17 cellular contexts compared by ENCODE assay signal in the genomic region with DNA sequence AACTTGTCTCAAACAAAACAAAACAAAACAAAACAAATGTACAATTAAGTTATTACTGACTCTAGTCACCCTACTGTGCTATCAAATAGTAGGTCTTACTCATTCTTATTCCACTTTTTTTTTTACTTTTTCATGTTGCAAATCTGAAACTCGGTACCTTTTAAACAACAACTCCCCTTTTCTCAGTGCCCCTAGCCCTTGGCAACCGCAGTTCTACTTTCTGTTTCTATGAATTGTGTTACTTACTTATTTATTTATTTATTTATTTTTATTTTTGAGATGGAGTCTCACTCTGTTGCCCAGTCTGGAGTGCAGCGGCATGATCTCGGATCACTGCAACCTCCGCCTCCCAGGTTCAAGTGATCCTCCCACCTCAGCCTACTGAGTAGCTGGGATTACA.
DNase-seq lines count a peak whose midpoint lies in the region; ATAC-seq, FAIRE-seq and TF ChIP-seq lines count a peak whose summit lies in the region.
"Had no signal": no experiment of that assay in that cellular context is flagged by ENCODE, and none has a peak within 500 bp of the region (broad histone marks: within the 10 kb centered on the region; RNA-seq: fewer than 3 reads in every experiment).

No MANE protein-coding gene starts in this region.

- intact Hi-C loops in GM12878 (cut with micrococcal nuclease; ENCODE audit: unreplicated experiment) = loop anchor here (5.0 kb wide), 1 partner anchor 384 kb away; no protein-coding TSS in a partner anchor
- intact Hi-C loops in ovary (cut with DNase I) = no loop called here

- H4K20me1 ChIP-seq in GM12878 (ENCODE audit: control insufficient read depth, insufficient read depth) = no peaks in the 10 kb centered on the region

- DNase-seq in GM12878 (ENCODE audit: low read depth, low spot score) (no peak), substantia nigra (lab: John Stamatoyannopoulos, UW) (no peak), ovary (no peak), ecto neural progenitor cell (ENCODE audit: low spot score) (no peak)
- no peak for DNase-seq in activated effector memory CD4-positive, alpha-beta T cell treated with anti-CD3 and anti-CD28 coated beads, Interleukin-2, amount 50 U/mL, for 16 hours
- DNase-seq: C1 segment of cervical spinal cord; Calu3; CD4-positive, alpha-beta memory T cell; COR-L47; DMS53; GF-D8; GM23248; H7; HCEC 1CT had no signal

- RAD21 ChIA-PET in GM12878 (lab: Charles Lee; ENCODE audit: unreplicated experiment) = interaction anchor here (1.4 kb wide), 1 partner anchor 168 kb away, joined by 6 read pairs; no protein-coding TSS in a partner anchor

- H3K4me3 ChIP-seq in HEK293 (ENCODE audit: low read depth, low read length) (no peak overlapping the region), GM12878 (no peak overlapping the region), ovary (no peak overlapping the region)
- H3K4me3 ChIP-seq: GM23248 had no signal

- no peak overlapping the region for H3K9ac ChIP-seq in GM12878 (ENCODE audit: control insufficient read depth, insufficient read depth, low read length)
- H3K9ac ChIP-seq: GM23248 had no signal

- H3K27ac ChIP-seq in HEK293 (ENCODE audit: extremely low read depth, low read depth, low read length) = no peak overlapping the region
- H3K27ac ChIP-seq in GM12878 (ENCODE audit: control insufficient read depth, insufficient read depth) = no peak overlapping the region
- H3K27ac ChIP-seq in substantia nigra (ENCODE audit: low read depth, low read length, poor library complexity, severe bottlenecking) = peak overlapping the region; percentile 58
- H3K27ac ChIP-seq in ovary = no peak overlapping the region
- H3K27ac ChIP-seq: GM23248 had no signal

- H3K4me1 ChIP-seq in HEK293 (ENCODE audit: control insufficient read depth, insufficient read depth, low read length) (peaks cover 6% of the 10 kb centered on the region; the same call in 1 of the 2 replicates), GM12878 (ENCODE audit: control insufficient read depth, insufficient read depth, low read length) (peaks cover 10% of the 10 kb centered on the region), ovary (ENCODE audit: insufficient read depth) (no peaks in the 10 kb centered on the region)

- FAIRE-seq in GM12878 (lab: Jason Lieb, UNC) = no peak
- FAIRE-seq: GM19239, H1 had no signal

- TF ChIP-seq RAD21 in GM12878 (IDR thresholded peaks at IDR 0.05; ENCODE audit: insufficient read depth, low read depth, low read length) = no peak

- H3K36me3 ChIP-seq in HEK293 (ENCODE audit: control insufficient read depth in 2 of 2, insufficient read depth in 1 of 2, low read length in 2 of 2) = no peaks in the 10 kb centered on the region
- no peaks in the 10 kb centered on the region for H3K36me3 ChIP-seq in GM12878 (ENCODE audit: control insufficient read depth in 2 of 2, insufficient read depth in 2 of 2, low read length in 1 of 2)
- H3K36me3 ChIP-seq in ovary = no peaks in the 10 kb centered on the region

- H3K4me2 ChIP-seq in GM12878 (ENCODE audit: control insufficient read depth, insufficient read depth) = no peak overlapping the region

- TF ChIP-seq POLR2A in GM12878 (IDR thresholded peaks at IDR 0.05; ENCODE audit: low read depth, low read length) = no peak
- no peak for TF ChIP-seq POLR2A in ovary (IDR thresholded peaks at IDR 0.05)

- H2AFZ ChIP-seq in GM12878 (ENCODE audit: control insufficient read depth, low read depth, low read length) = no peak overlapping the region
- H2AFZ ChIP-seq: GM23248 had no signal

- SMC1A ChIA-PET in GM12878 (lab: Charles Lee; ENCODE audit: uncharacterized antibody, unreplicated experiment) = interaction anchor here (1.1 to 5.8 kb wide), 2 partner anchors 51 to 168 kb away, joined by 3 to 63 read pairs; no protein-coding TSS in a partner anchor

- WGBS in GM12878 (ENCODE audit: insufficient coverage, insufficient replicate concordance, low lambda C conversion rate, missing lambda C conversion rate) = 79% methylated on average over 5 of the region's 5 CpGs
- 93 to 96% (median 95%) methylated on average over 5 of the region's 5 CpGs for WGBS in ovary, 3 donors

- TF ChIP-seq EP300 in GM12878 (IDR thresholded peaks at IDR 0.05; ENCODE audit: borderline replicate concordance in 1 of 2, control insufficient read depth in 1 of 2, low read depth in 2 of 2, low read length in 2 of 2) (no peak), ovary (IDR thresholded peaks at IDR 0.05) (no peak)

- POLR2A ChIA-PET in HEK293 (lab: Yijun Ruan, JAX) = no interaction called here
- POLR2A ChIA-PET in GM12878 (lab: Charles Lee) = no interaction called here

- no peaks in the 10 kb centered on the region for H3K9me3 ChIP-seq in HEK293 (ENCODE audit: control insufficient read depth, insufficient read depth, low read depth, low read length)
- peaks cover 4% of the 10 kb centered on the region for H3K9me3 ChIP-seq in GM12878 (replicated peaks; ENCODE audit: control insufficient read depth, insufficient read depth, low read length)
- no peaks in the 10 kb centered on the region for H3K9me3 ChIP-seq in ovary

- no peaks in the 10 kb centered on the region for H3K79me2 ChIP-seq in GM12878 (ENCODE audit: control insufficient read depth, insufficient read depth, low read length)

- ATAC-seq in GM12878 = no peak

- H3K27me3 ChIP-seq in GM12878 (replicated peaks in 1 of 2; ENCODE audit: control insufficient read depth in 2 of 2, insufficient read depth in 2 of 2, low read length in 1 of 2) = no peaks in the 10 kb centered on the region
- H3K27me3 ChIP-seq in ovary = no peaks in the 10 kb centered on the region

- in situ Hi-C loops in GM12878 (cut with MboI) = loop anchor here (5.0 kb wide), 2 partner anchors 169 to 199 kb away; no protein-coding TSS in a partner anchor

- CTCF ChIA-PET in HEK293 (lab: Yijun Ruan, JAX) (interaction anchor here (0.5 to 0.6 kb wide), 2 partner anchors 167 to 668 kb away, joined by 3 to 6 read pairs; no protein-coding TSS in a partner anchor), GM12878 (lab: Yijun Ruan, JAX) (interaction anchor here (1.0 to 9.0 kb wide), 4 partner anchors 56 to 260 kb away, joined by 3 to 122 read pairs (median 6); no protein-coding TSS in a partner anchor)

- no peak for TF ChIP-seq CTCF in HEK293 (tag by site-specific recombination; IDR thresholded peaks at IDR 0.05)
- no peak for TF ChIP-seq CTCF in GM12878 (IDR thresholded peaks at IDR 0.05 in 2 of 3, conservative IDR thresholded peaks at IDR 0.05 in 1 of 3; ENCODE audit: control insufficient read depth in 2 of 3, extremely low read depth in 1 of 3, insufficient read depth in 1 of 3, low read depth in 3 of 3, low read length in 3 of 3)
- TF ChIP-seq CTCF in ovary (IDR thresholded peaks at IDR 0.05) = no peak

- BruUV-seq in GM12878 (replicated peaks; lab: Mats Ljungman, UMichigan) = no TSS peak

TF ChIP-seq in HEK293, 187 proteins besides CTCF, POLR2A, EP300 and RAD21 (continues in another document):
- no peak for TF ChIP-seq ZNF624 (tag by site-specific recombination; IDR thresholded peaks at IDR 0.05)
- TF ChIP-seq KLF16 (tag by site-specific recombination; IDR thresholded peaks at IDR 0.05) = no peak

TF ChIP-seq in GM12878, 131 proteins besides CTCF, POLR2A, EP300 and RAD21:
- TF ChIP-seq HDGF (IDR thresholded peaks at IDR 0.05) (no peak), LARP7 (IDR thresholded peaks at IDR 0.05) (no peak), NFIC (IDR thresholded peaks at IDR 0.05; ENCODE audit: low read depth, low read length) (no peak), RCOR1 (conservative IDR thresholded peaks at IDR 0.05; ENCODE audit: low read depth, low read length) (no peak), RELB (IDR thresholded peaks at IDR 0.05; ENCODE audit: low read depth) (no peak), CBX3 (IDR thresholded peaks at IDR 0.05; ENCODE audit: borderline replicate concordance, low read depth) (no peak), RUNX3 (IDR thresholded peaks at IDR 0.05; ENCODE audit: low read length) (0 out of 2 replicates have a peak, but pooled peaks have one; percentile 12), WRNIP1 (IDR thresholded peaks at IDR 0.05; ENCODE audit: borderline replicate concordance, low read depth, low read length) (no peak)
TF ChIP-seq in GM12878: peak in this region for 1.
